ENCODE assay signal across 7 cellular contexts in genomic region chr12:92065018-92065499, GRCh38.
A peak's percentile ranks its signal among the peaks of the same experiment; 100 is the strongest.
DNase-seq lines count a peak whose midpoint lies in the region; ATAC-seq and TF ChIP-seq lines count a peak whose summit lies in the region.

No MANE protein-coding gene starts in this region.

- peak; percentile 52 for DNase-seq in NCI-H510A treated with DMSO at 0.1 percent for 48 hours (lab: John Stamatoyannopoulos, UW)
- DNase-seq in effector CD4-positive, alpha-beta T cell, result peak; percentile 40
- peak; percentile 70 for DNase-seq in sigmoid colon
- DNase-seq in AML-193 (lab: John Stamatoyannopoulos, UW), result no peak
- no peak for DNase-seq in HPDE6-E6E7 (ENCODE audit: extremely low spot score)

- H3K36me3 ChIP-seq in sigmoid colon, result no peaks in the 10 kb centered on the region

- peaks cover 0 to 49% (median 43%) of the 10 kb centered on the region in 4 donors for H3K4me1 ChIP-seq in sigmoid colon

- WGBS in sigmoid colon, 2 donors, result 7 to 31% methylated on average over 8 of the region's 8 CpGs

- H3K27me3 ChIP-seq in sigmoid colon, result no peaks in the 10 kb centered on the region

- TF ChIP-seq EP300 in sigmoid colon (IDR thresholded peaks at IDR 0.05), result peak in 1 of 4 donors; percentile 24

- ATAC-seq in GM18907 (IDR thresholded peaks at IDR 0.05; ENCODE audit: unreplicated experiment) (peak; percentile 74), HG02870 (IDR thresholded peaks at IDR 0.05; ENCODE audit: unreplicated experiment) (peak; percentile 74)

- intact Hi-C loops in sigmoid colon (cut with DNase I), result loop anchor here (5.0 kb wide), 1 partner anchor 33 kb away; no protein-coding TSS in a partner anchor

- TF ChIP-seq POLR2A in sigmoid colon (IDR thresholded peaks at IDR 0.05), result no peak

- TF ChIP-seq CTCF in sigmoid colon (IDR thresholded peaks at IDR 0.05), result no peak

- peak overlapping the region in 3 of 4 donors; percentile 17 to 28 (median 26) for H3K4me3 ChIP-seq in sigmoid colon

- no peaks in the 10 kb centered on the region for H3K9me3 ChIP-seq in sigmoid colon

- H3K27ac ChIP-seq in sigmoid colon, result peak overlapping the region; percentile 55 to 80 (median 69)

Comparison
In these comparisons a context has a peak if more than half of its experiments do, and no peak if none do; other contexts are left out.
1. DNase-seq: peak in NCI-H510A treated with DMSO at 0.1 percent for 48 hours (single experiment), effector CD4-positive, alpha-beta T cell (single experiment) and sigmoid colon (single experiment); none in AML-193 (0 of 2) and HPDE6-E6E7 (single experiment).